In the genomic region with DNA sequence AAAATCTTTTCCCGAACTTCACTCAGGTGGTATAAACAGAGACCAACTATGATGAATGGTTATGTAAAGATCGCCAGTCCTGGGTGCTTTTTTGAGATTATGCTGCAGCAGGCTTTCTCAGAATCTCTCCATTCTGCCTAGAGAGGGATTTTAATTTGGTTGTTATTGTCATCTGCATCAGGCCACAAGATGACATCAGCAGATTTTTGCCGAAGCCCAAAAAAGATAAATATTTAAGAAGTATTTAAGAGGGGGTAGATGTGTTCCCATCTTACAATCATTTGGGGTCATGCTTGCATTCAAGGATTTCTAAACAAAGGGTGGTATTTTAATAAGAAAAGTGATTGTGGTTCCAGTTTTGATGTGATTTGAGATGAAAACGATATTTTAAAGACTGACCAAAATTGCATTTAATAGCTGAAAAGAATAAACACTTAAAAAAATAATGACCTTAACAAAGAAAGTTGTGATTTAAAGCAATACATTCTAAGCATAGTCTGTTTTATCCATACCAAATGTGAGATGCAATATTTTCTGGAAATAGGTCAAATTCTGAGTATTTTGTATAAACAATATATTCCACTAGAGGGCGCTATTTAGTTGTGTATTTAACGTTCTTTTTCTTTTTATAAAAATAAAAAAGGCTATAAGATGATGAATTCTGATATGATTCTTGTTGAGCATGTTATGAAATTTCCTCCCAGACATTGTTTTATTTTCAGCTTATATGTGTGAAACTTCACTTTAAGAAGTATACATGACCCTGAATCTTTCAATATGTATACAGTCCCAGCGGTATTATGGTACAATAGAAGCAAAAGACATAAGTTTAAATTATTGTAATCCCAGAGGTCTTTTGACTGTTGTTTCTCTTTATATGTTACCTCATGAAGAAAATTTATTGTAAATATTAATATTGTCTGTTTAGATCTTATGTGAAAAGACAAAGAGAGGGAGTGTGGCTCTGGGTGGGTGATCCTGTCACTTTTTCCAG, we compare ENCODE assay signal across 8 cellular contexts. TPM values are rescaled to one million over a fixed set of nuclear protein-coding genes. Genes with fewer than 3 reads are reported as not detected.
DNase-seq lines count a peak whose midpoint lies in the region; ATAC-seq and TF ChIP-seq lines count a peak whose summit lies in the region.

No MANE protein-coding gene starts in this region.

- H3K27ac ChIP-seq in CD4-positive, alpha-beta T cell (ENCODE audit: low read depth, low read length): no peak overlapping the region
- no peak overlapping the region for H3K27ac ChIP-seq in hepatocyte
- H3K27ac ChIP-seq in vagina: no peak overlapping the region

- no peak overlapping the region for H2AFZ ChIP-seq in hepatocyte

- no peak overlapping the region for H3K4me2 ChIP-seq in hepatocyte

- H3K27me3 Mint-ChIP-seq in CD4-positive, alpha-beta T cell: peaks cover 7% of the 10 kb centered on the region

- no peaks in the 10 kb centered on the region for H3K9me2 ChIP-seq in hepatocyte (replicated peaks; ENCODE audit: insufficient read depth)

- WGBS in hepatocyte (ENCODE audit: low lambda C conversion rate, missing lambda C conversion rate): 60% methylated on average over 7 of the region's 7 CpGs

- no peak for TF ChIP-seq POLR2A in vagina (IDR thresholded peaks at IDR 0.05)

- no peak overlapping the region for H3K27ac Mint-ChIP-seq in CD4-positive, alpha-beta T cell

- no peak overlapping the region for H3K4me3 Mint-ChIP-seq in CD4-positive, alpha-beta T cell

- H3K4me3 ChIP-seq in Jurkat, Clone E6-1 (ENCODE audit: low read length): no peak overlapping the region
- no peak overlapping the region for H3K4me3 ChIP-seq in hepatocyte
- H3K4me3 ChIP-seq in vagina: no peak overlapping the region

- peak; percentile 83 for TF ChIP-seq CTCF in CD4-positive, alpha-beta T cell (IDR thresholded peaks at IDR 0.05)
- TF ChIP-seq CTCF in hepatocyte (IDR thresholded peaks at IDR 0.05; ENCODE audit: poor library complexity) (peak; percentile 62), vagina (IDR thresholded peaks at IDR 0.05) (peak in 2 of 3 experiments; percentile 24 to 51)

- H3K27me3 ChIP-seq in CD4-positive, alpha-beta T cell (ENCODE audit: control insufficient read depth, insufficient read depth, low read length): no peaks in the 10 kb centered on the region
- H3K27me3 ChIP-seq in hepatocyte (no peaks in the 10 kb centered on the region), vagina (no peaks in the 10 kb centered on the region)

- DNase-seq in CD4-positive, alpha-beta T cell: no peak
- peak; percentile 5 for DNase-seq in Jurkat, Clone E6-1 (ENCODE audit: low read depth, low spot score)
- DNase-seq in SKM-1 (lab: John Stamatoyannopoulos, UW; ENCODE audit: unreplicated experiment): peak; percentile 13
- peak; percentile 56 for DNase-seq in hepatocyte (ENCODE audit: low spot score)
- no peak for DNase-seq in vagina (ENCODE audit: extremely low spot score in 2 of 2)

- ATAC-seq in CD4-positive, alpha-beta T cell (ENCODE audit: poor library complexity): no peak
- ATAC-seq in GM18867 (IDR thresholded peaks at IDR 0.05; ENCODE audit: unreplicated experiment) (no peak), GM21423 (IDR thresholded peaks at IDR 0.05; ENCODE audit: unreplicated experiment) (no peak), HG02610 (IDR thresholded peaks at IDR 0.05; ENCODE audit: unreplicated experiment) (no peak)

- H4K20me1 ChIP-seq in hepatocyte (ENCODE audit: insufficient read depth, poor library complexity, severe bottlenecking): no peaks in the 10 kb centered on the region

- CTCF ChIA-PET in CD4-positive, alpha-beta T cell (lab: Charles Lee): no interaction called here

- no peaks in the 10 kb centered on the region for H3K9me3 ChIP-seq in CD4-positive, alpha-beta T cell (ENCODE audit: control insufficient read depth, low read length)
- H3K9me3 ChIP-seq in hepatocyte (ENCODE audit: low read depth) (no peaks in the 10 kb centered on the region), vagina (no peaks in the 10 kb centered on the region)

- intact Hi-C loops in CD4-positive, alpha-beta T cell (cut with DNase I, micrococcal nuclease): loop anchor here (1.0 to 10.0 kb wide), 6 partner anchors 132 to 1955 kb away; no protein-coding TSS in a partner anchor
- intact Hi-C loops in vagina (cut with DNase I): no loop called here

- POLR2A ChIA-PET in CD4-positive, alpha-beta T cell (lab: Charles Lee): no interaction called here

- H3K9me3 Mint-ChIP-seq in CD4-positive, alpha-beta T cell: no peaks in the 10 kb centered on the region

- no peaks in the 10 kb centered on the region for H3K36me3 Mint-ChIP-seq in CD4-positive, alpha-beta T cell (ENCODE audit: low read depth)

- H3K79me2 ChIP-seq in hepatocyte: no peaks in the 10 kb centered on the region

- H3K4me1 Mint-ChIP-seq in CD4-positive, alpha-beta T cell (ENCODE audit: low read depth): peaks cover 5% of the 10 kb centered on the region

- no peaks in the 10 kb centered on the region for H3K36me3 ChIP-seq in hepatocyte (replicated peaks; ENCODE audit: insufficient read depth, low read depth)
- H3K36me3 ChIP-seq in vagina: no peaks in the 10 kb centered on the region

- H3K4me1 ChIP-seq in hepatocyte (ENCODE audit: insufficient read depth) (no peaks in the 10 kb centered on the region), vagina (no peaks in the 10 kb centered on the region)

RNA-seq across cellular contexts. Expression of a gene that starts 51.0 kb away (rescaled TPM):
- total RNA-seq in CD4-positive, alpha-beta T cell: 1 to 10 TPM; 2.5 to 3.2 TPM
- polyA plus RNA-seq in Jurkat, Clone E6-1 (2012; ENCODE audit: insufficient read depth, insufficient read length): 16.9 TPM
- total RNA-seq in hepatocyte (10.0 and 14.9 TPM in 2 replicates), vagina (18.4 TPM)
- 8.5 and 9.3 TPM in 2 replicates for polyA plus RNA-seq in hepatocyte

Comparison
In these comparisons a context has a peak if more than half of its experiments do, and no peak if none do; other contexts are left out.
1. DNase-seq: peak in Jurkat, Clone E6-1 (single experiment), SKM-1 (single experiment) and hepatocyte (single experiment); none in CD4-positive, alpha-beta T cell (0 of 10) and vagina (0 of 2).
2. Peak in every context shown above with its lines, with median percentiles within 50 percentile points of each other: CTCF ChIP-seq.